Comparison of ENCODE assay signal across 12 cellular contexts in genomic region chr22:24144471-24145115, GRCh38. TPM values are rescaled to one million over a fixed set of nuclear protein-coding genes. Genes with fewer than 3 reads are reported as not detected.
A peak's percentile ranks its signal among the peaks of the same experiment; 100 is the strongest.
DNase-seq lines count a peak whose midpoint lies in the region; ATAC-seq, FAIRE-seq and TF ChIP-seq lines count a peak whose summit lies in the region.
"Had no signal": no experiment of that assay in that cellular context is flagged by ENCODE, and none has a peak within 500 bp of the region (broad histone marks: within the 10 kb centered on the region; RNA-seq: fewer than 3 reads in every experiment).

No MANE protein-coding gene starts in this region.

- no peaks in the 10 kb centered on the region for H3K79me2 ChIP-seq in Karpas-422 (ENCODE audit: low read length)
- no peaks in the 10 kb centered on the region for H3K79me2 ChIP-seq in H1 (ENCODE audit: control insufficient read depth in 1 of 2, insufficient read depth in 2 of 2, low read length in 2 of 2)

- no peaks in the 10 kb centered on the region for H3K27me3 ChIP-seq in Karpas-422 (ENCODE audit: low read length)
- no peaks in the 10 kb centered on the region for H3K27me3 ChIP-seq in H1 (replicated peaks in 1 of 4; ENCODE audit: control insufficient read depth in 3 of 4, extremely low read depth in 1 of 4, insufficient read depth in 3 of 4, low read length in 3 of 4)

- H4K91ac ChIP-seq in H1 (replicated peaks; ENCODE audit: insufficient read length, low read length) = no peak overlapping the region

- H2BK12ac ChIP-seq in H1 (ENCODE audit: low read depth, low read length) = no peak overlapping the region; the same call in 1 of the 2 replicates

- H2BK120ac ChIP-seq in H1 (replicated peaks; ENCODE audit: low read depth, low read length) = no peak overlapping the region

- no peak overlapping the region for H3K23ac ChIP-seq in H1 (ENCODE audit: insufficient read length)

- no peak for TF ChIP-seq POLR2A in H1 (IDR thresholded peaks at IDR 0.05; ENCODE audit: control extremely low read depth in 1 of 2, low read depth in 2 of 2, low read length in 2 of 2)

- TF ChIP-seq EP300 in H1 (IDR thresholded peaks at IDR 0.05; ENCODE audit: borderline replicate concordance in 1 of 2, low read depth in 2 of 2, low read length in 2 of 2) = no peak

- no peak overlapping the region for H3K4me3 Mint-ChIP-seq in osteocyte (ENCODE audit: unreplicated experiment)

- H3K9me3 ChIP-seq in Karpas-422 (ENCODE audit: low read length) (no peaks in the 10 kb centered on the region), H1 (ENCODE audit: insufficient read depth in 2 of 2, low read depth in 1 of 2, low read length in 1 of 2) (no peaks in the 10 kb centered on the region)

- no peaks in the 10 kb centered on the region for H3K9me3 Mint-ChIP-seq in osteocyte (ENCODE audit: unreplicated experiment)

- H3K79me1 ChIP-seq in H1 (ENCODE audit: low read depth, low read length) = peaks cover 6% of the 10 kb centered on the region; the same call in 1 of the 2 replicates

- peak overlapping the region; percentile 21; the same call in 1 of the 2 replicates for H2BK20ac ChIP-seq in H1 (ENCODE audit: low read length)

- no peak overlapping the region for H3K56ac ChIP-seq in H1 (replicated peaks; ENCODE audit: insufficient read length, low read depth, low read length)

- no peak for ATAC-seq in HG03520 (IDR thresholded peaks at IDR 0.05; ENCODE audit: unreplicated experiment)

- H3K4me1 ChIP-seq in Karpas-422 (ENCODE audit: low read length) (peaks cover 48% of the 10 kb centered on the region), H1 (replicated peaks in 1 of 4; ENCODE audit: control insufficient read depth in 3 of 4, insufficient read depth in 4 of 4, low read length in 3 of 4) (peaks cover 5 to 19% (median 11%) of the 10 kb centered on the region in 4 experiments)

- H4K8ac ChIP-seq in H1 (ENCODE audit: extremely low read depth, insufficient read depth, low read length) = no peak overlapping the region

- H3K27ac Mint-ChIP-seq in osteocyte (ENCODE audit: unreplicated experiment) = peak overlapping the region; percentile 80

- peak overlapping the region; percentile 86 for H3K27ac ChIP-seq in C4-2B
- peak overlapping the region; percentile 79 for H3K27ac ChIP-seq in Karpas-422 (ENCODE audit: low read length)
- no peak overlapping the region for H3K27ac ChIP-seq in H1 (ENCODE audit: low read depth, low read length)

- H3K14ac ChIP-seq in H1 (ENCODE audit: insufficient read length) = no peak overlapping the region

- no peaks in the 10 kb centered on the region for H3K27me3 Mint-ChIP-seq in osteocyte (ENCODE audit: unreplicated experiment)

- peak overlapping the region; percentile 1; the same call in 1 of the 2 replicates for H3K18ac ChIP-seq in H1 (ENCODE audit: extremely low read depth, low read length)

- CTCF ChIA-PET in H1 (lab: Charles Lee; ENCODE audit: partially characterized antibody) = interaction anchor here (0.9 to 5.9 kb wide), 7 partner anchors 11 to 277 kb away, joined by 3 to 67 read pairs (median 3); no protein-coding TSS in a partner anchor

- TF ChIP-seq CTCF in C4-2B (conservative IDR thresholded peaks at IDR 0.05) = no peak
- no peak for TF ChIP-seq CTCF in H1 (IDR thresholded peaks at IDR 0.05; ENCODE audit: control extremely low read depth in 1 of 3, insufficient read depth in 1 of 3, low read depth in 1 of 3, low read length in 3 of 3)
- no peak for TF ChIP-seq CTCF in osteocyte (IDR thresholded peaks at IDR 0.05)

- H3K23me2 ChIP-seq in H1 (ENCODE audit: low read depth, low read length) = no peaks in the 10 kb centered on the region; the same call in 1 of the 2 replicates

- H3K4ac ChIP-seq in H1 (replicated peaks; ENCODE audit: insufficient read length, low read depth, low read length) = no peak overlapping the region

- no peaks in the 10 kb centered on the region for H3K36me3 ChIP-seq in Karpas-422 (ENCODE audit: insufficient read depth, low read length)
- no peaks in the 10 kb centered on the region; a peak in 1 of 8 replicates for H3K36me3 ChIP-seq in H1 (ENCODE audit: control insufficient read depth in 2 of 4, insufficient read depth in 4 of 4, low read length in 3 of 4)

- H4K20me1 ChIP-seq in Karpas-422 (ENCODE audit: insufficient read depth, low read depth, low read length) (no peaks in the 10 kb centered on the region), H1 (replicated peaks in 1 of 2; ENCODE audit: control insufficient read depth in 1 of 2, insufficient read depth in 2 of 2, low read length in 2 of 2) (peaks cover 0 to 7% of the 10 kb centered on the region in 2 experiments)

- WGBS in H1 (ENCODE audit: extremely low coverage in 1 of 2, insufficient coverage in 1 of 2, insufficient read length in 1 of 2, insufficient replicate concordance in 2 of 2, low coverage in 1 of 2, low lambda C conversion rate in 2 of 2, missing lambda C conversion rate in 1 of 2), 2 experiments = 89% methylated on average over 3 of the region's 3 CpGs; no CpG with 5 or more reads in 1 of the 2 experiments

- H2BK15ac ChIP-seq in H1 (ENCODE audit: low read length) = no peak overlapping the region

- TF ChIP-seq RAD21 in H1 (IDR thresholded peaks at IDR 0.05 in 1 of 2, conservative IDR thresholded peaks at IDR 0.05 in 1 of 2; ENCODE audit: low read depth in 2 of 2, low read length in 2 of 2) = no peak

- peaks cover 37% of the 10 kb centered on the region for H3K4me1 Mint-ChIP-seq in osteocyte (ENCODE audit: unreplicated experiment)

- no peak overlapping the region for H4K5ac ChIP-seq in H1 (ENCODE audit: insufficient read length, low read depth, low read length)

- no peak overlapping the region for H2AK5ac ChIP-seq in H1 (ENCODE audit: low read depth, low read length)

- H2AFZ ChIP-seq in Karpas-422 (ENCODE audit: low read length) = no peak overlapping the region
- H2AFZ ChIP-seq in H1 (ENCODE audit: low read length) = no peak overlapping the region

- H3K4me2 ChIP-seq in Karpas-422 (ENCODE audit: low read depth, low read length, poor library complexity, severe bottlenecking) (peak overlapping the region; percentile 47), H1 (ENCODE audit: insufficient read depth in 1 of 2, low read depth in 2 of 2, low read length in 2 of 2) (no peak overlapping the region)

- peak overlapping the region; percentile 26; the same call in 1 of the 2 replicates for H2BK5ac ChIP-seq in H1 (ENCODE audit: low read depth, low read length)

- H3K9ac ChIP-seq in Karpas-422 (ENCODE audit: low read length) = peak overlapping the region; percentile 49
- H3K9ac ChIP-seq in H1 (replicated peaks in 1 of 4; ENCODE audit: extremely low read depth in 1 of 4, low read depth in 3 of 4, low read length in 3 of 4) = no peak overlapping the region; a peak in 1 of 7 replicates

- no peaks in the 10 kb centered on the region for H3K9me2 ChIP-seq in Karpas-422 (replicated peaks; ENCODE audit: insufficient read depth, low read length)

- H3K4me3 ChIP-seq in Karpas-422 (ENCODE audit: low read length) (no peak overlapping the region; the same call in 1 of the 2 replicates), H1 (ENCODE audit: extremely low read depth in 1 of 4, insufficient read depth in 2 of 4, low read depth in 3 of 4, low read length in 4 of 4) (no peak overlapping the region)

- POLR2A ChIA-PET in H1 (lab: Charles Lee; ENCODE audit: partially characterized antibody) = no interaction called here

- DNase-seq in Karpas-422 (no peak), H1 (ENCODE audit: low read depth in 1 of 2, low spot score in 2 of 2) (no peak), osteocyte (ENCODE audit: extremely low spot score, unreplicated experiment) (no peak), NCI-H2107 treated with DMSO at 0.1 percent for 48 hours (lab: John Stamatoyannopoulos, UW; ENCODE audit: unreplicated experiment) (no peak), NCI-H1417 (lab: John Stamatoyannopoulos, UW) (no peak), HuH-7 (ENCODE audit: low spot score) (no peak)
- DNase-seq: activated T-cell treated with anti-CD3 and anti-CD28 coated beads, Interleukin-2, amount 50 U/mL, for 1 hour; NK-92 treated with Interleukin-12 subunit alpha and Interleukin-12 subunit beta, amount 100 ng/mL, for 24 hours; small intestine; T1000 had no signal

- FAIRE-seq in H1 (lab: Jason Lieb, UNC) = no peak
- FAIRE-seq: small intestine had no signal

- peaks cover 4% of the 10 kb centered on the region for H3K36me3 Mint-ChIP-seq in osteocyte (ENCODE audit: unreplicated experiment)

TF ChIP-seq in H1, 55 proteins besides CTCF, POLR2A, EP300 and RAD21:
- TF ChIP-seq GTF2F1 (IDR thresholded peaks at IDR 0.05; ENCODE audit: borderline replicate concordance, low read depth, low read length) (no peak), SUZ12 (IDR thresholded peaks at IDR 0.05; ENCODE audit: low read length) (no peak), RFX5 (IDR thresholded peaks at IDR 0.05; ENCODE audit: borderline replicate concordance, low read depth, low read length) (no peak), TAF1 (IDR thresholded peaks at IDR 0.05; ENCODE audit: low read depth, low read length) (no peak)

RNA-seq across cellular contexts. Expression of gene SUSD2, which starts 36.7 kb away (rescaled TPM):
- 0.14 and 0.26 TPM in 2 replicates for total RNA-seq in Karpas-422 (2014; rRNA removed; shearing (Covaris generic); ENCODE audit: low replicate concordance)
- total RNA-seq in H1 (2021; fragmentation: NEBNext Ultra II Directional; extraction: Animal tissue kit (Norgen Biotek cat#: 25700)) = 1.5 and 2.0 TPM in 2 replicates
- polyA plus RNA-seq in H1 (2011; rRNA removed) = 4.8 and 5.5 TPM in 2 replicates
- 1.8 TPM for polyA plus RNA-seq in H1 (2011; cell fraction: cytosol; rRNA removed)
- 7.8 TPM for polyA plus RNA-seq in H1 (2011; cell fraction: nucleus; rRNA removed)
- polyA plus RNA-seq in H1 (2012, experiment 1 of 2) = 1.5 to 3.7 TPM (median 2.7 TPM) in 4 replicates
- polyA plus RNA-seq in H1 (2012, experiment 2 of 2) = 1.7 TPM
- 4.0 TPM for polyA plus RNA-seq in H1 (2013, experiment 1 of 2)
- 3.1 TPM for polyA plus RNA-seq in H1 (2013, experiment 2 of 2)
- polyA minus RNA-seq in H1 (2011; rRNA and poly(A)+ RNA removed) = 1.9 and 2.0 TPM in 2 replicates
- polyA minus RNA-seq in H1 (2011; cell fraction: cytosol; rRNA and poly(A)+ RNA removed) = 1.4 TPM
- 2.1 TPM for polyA minus RNA-seq in H1 (2011; cell fraction: nucleus; rRNA and poly(A)+ RNA removed)
- total RNA-seq in osteocyte = 4.2 and 4.5 TPM in 2 replicates
